2 cellular contexts compared by ENCODE assay signal in the genomic region with DNA sequence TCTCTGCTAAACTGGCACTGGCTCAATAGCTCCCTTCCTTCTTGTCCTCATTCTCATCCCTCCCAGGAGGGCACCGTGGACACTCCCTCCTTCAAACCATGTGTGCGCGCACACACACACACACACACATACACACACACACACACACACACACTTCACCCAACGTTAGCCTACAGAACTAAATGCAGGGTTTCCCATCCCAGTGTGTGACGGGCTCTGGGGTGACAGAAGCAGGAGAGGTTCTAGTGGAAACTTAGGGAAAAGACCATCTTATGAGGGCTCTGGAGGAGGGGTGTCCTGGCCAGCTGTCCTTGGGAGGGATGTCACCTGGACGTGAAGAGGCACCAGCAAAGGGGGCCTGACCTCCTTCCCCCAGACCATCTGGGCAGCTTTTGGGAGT.
TF ChIP-seq lines count a peak whose summit lies in the region.

No MANE protein-coding gene starts in this region.

TF ChIP-seq in SK-N-SH, 30 proteins besides CTCF, POLR2A, EP300 and RAD21 (continued from another document):
- TF ChIP-seq, protein P1, sequence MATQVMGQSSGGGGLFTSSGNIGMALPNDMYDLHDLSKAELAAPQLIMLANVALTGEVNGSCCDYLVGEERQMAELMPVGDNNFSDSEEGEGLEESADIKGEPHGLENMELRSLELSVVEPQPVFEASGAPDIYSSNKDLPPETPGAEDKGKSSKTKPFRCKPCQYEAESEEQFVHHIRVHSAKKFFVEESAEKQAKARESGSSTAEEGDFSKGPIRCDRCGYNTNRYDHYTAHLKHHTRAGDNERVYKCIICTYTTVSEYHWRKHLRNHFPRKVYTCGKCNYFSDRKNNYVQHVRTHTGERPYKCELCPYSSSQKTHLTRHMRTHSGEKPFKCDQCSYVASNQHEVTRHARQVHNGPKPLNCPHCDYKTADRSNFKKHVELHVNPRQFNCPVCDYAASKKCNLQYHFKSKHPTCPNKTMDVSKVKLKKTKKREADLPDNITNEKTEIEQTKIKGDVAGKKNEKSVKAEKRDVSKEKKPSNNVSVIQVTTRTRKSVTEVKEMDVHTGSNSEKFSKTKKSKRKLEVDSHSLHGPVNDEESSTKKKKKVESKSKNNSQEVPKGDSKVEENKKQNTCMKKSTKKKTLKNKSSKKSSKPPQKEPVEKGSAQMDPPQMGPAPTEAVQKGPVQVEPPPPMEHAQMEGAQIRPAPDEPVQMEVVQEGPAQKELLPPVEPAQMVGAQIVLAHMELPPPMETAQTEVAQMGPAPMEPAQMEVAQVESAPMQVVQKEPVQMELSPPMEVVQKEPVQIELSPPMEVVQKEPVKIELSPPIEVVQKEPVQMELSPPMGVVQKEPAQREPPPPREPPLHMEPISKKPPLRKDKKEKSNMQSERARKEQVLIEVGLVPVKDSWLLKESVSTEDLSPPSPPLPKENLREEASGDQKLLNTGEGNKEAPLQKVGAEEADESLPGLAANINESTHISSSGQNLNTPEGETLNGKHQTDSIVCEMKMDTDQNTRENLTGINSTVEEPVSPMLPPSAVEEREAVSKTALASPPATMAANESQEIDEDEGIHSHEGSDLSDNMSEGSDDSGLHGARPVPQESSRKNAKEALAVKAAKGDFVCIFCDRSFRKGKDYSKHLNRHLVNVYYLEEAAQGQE (IDR thresholded peaks at IDR 0.05; ENCODE audit: low read depth, low read length): no peak
- TF ChIP-seq, protein P2, sequence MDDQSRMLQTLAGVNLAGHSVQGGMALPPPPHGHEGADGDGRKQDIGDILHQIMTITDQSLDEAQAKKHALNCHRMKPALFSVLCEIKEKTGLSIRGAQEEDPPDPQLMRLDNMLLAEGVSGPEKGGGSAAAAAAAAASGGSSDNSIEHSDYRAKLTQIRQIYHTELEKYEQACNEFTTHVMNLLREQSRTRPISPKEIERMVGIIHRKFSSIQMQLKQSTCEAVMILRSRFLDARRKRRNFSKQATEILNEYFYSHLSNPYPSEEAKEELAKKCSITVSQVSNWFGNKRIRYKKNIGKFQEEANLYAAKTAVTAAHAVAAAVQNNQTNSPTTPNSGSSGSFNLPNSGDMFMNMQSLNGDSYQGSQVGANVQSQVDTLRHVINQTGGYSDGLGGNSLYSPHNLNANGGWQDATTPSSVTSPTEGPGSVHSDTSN (IDR thresholded peaks at IDR 0.05): no peak
- TF ChIP-seq NRF1 (IDR thresholded peaks at IDR 0.05; ENCODE audit: low read depth, low read length) (no peak), GABPA (IDR thresholded peaks at IDR 0.05; ENCODE audit: low read depth) (no peak), ELF1 (IDR thresholded peaks at IDR 0.05) (no peak), RFX5 (IDR thresholded peaks at IDR 0.05; ENCODE audit: low read length) (no peak), FOXM1 (IDR thresholded peaks at IDR 0.05; ENCODE audit: low read depth) (no peak)

TF ChIP-seq in SK-N-SH treated with all-trans-retinoic acid at 6 μM for 48 hours, 23 proteins besides CTCF, POLR2A, EP300 and RAD21 (continued from another document):
- TF ChIP-seq ZC3H10 (CRISPR knock-in tag; IDR thresholded peaks at IDR 0.05) (no peak), ZFP3 (CRISPR knock-in tag; IDR thresholded peaks at IDR 0.05) (no peak), PPARA (CRISPR knock-in tag; IDR thresholded peaks at IDR 0.05; ENCODE audit: borderline replicate concordance) (no peak)
- TF ChIP-seq, protein P3, sequence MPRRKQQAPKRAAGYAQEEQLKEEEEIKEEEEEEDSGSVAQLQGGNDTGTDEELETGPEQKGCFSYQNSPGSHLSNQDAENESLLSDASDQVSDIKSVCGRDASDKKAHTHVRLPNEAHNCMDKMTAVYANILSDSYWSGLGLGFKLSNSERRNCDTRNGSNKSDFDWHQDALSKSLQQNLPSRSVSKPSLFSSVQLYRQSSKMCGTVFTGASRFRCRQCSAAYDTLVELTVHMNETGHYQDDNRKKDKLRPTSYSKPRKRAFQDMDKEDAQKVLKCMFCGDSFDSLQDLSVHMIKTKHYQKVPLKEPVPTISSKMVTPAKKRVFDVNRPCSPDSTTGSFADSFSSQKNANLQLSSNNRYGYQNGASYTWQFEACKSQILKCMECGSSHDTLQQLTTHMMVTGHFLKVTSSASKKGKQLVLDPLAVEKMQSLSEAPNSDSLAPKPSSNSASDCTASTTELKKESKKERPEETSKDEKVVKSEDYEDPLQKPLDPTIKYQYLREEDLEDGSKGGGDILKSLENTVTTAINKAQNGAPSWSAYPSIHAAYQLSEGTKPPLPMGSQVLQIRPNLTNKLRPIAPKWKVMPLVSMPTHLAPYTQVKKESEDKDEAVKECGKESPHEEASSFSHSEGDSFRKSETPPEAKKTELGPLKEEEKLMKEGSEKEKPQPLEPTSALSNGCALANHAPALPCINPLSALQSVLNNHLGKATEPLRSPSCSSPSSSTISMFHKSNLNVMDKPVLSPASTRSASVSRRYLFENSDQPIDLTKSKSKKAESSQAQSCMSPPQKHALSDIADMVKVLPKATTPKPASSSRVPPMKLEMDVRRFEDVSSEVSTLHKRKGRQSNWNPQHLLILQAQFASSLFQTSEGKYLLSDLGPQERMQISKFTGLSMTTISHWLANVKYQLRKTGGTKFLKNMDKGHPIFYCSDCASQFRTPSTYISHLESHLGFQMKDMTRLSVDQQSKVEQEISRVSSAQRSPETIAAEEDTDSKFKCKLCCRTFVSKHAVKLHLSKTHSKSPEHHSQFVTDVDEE (CRISPR knock-in tag; IDR thresholded peaks at IDR 0.05): no peak
- TF ChIP-seq, protein P4, sequence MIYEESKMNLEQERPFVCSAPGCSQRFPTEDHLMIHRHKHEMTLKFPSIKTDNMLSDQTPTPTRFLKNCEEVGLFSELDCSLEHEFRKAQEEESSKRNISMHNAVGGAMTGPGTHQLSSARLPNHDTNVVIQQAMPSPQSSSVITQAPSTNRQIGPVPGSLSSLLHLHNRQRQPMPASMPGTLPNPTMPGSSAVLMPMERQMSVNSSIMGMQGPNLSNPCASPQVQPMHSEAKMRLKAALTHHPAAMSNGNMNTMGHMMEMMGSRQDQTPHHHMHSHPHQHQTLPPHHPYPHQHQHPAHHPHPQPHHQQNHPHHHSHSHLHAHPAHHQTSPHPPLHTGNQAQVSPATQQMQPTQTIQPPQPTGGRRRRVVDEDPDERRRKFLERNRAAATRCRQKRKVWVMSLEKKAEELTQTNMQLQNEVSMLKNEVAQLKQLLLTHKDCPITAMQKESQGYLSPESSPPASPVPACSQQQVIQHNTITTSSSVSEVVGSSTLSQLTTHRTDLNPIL (CRISPR knock-in tag; IDR thresholded peaks at IDR 0.05; ENCODE audit: low read depth): no peak
